In genomic region chrX:130725519-130725918, GRCh38 we compare ENCODE assay signal across 20 cellular contexts.
"Had no signal": no experiment of that assay in that cellular context is flagged by ENCODE, and none has a peak within 500 bp of the region (broad histone marks: within the 10 kb centered on the region; RNA-seq: fewer than 3 reads in every experiment).

No MANE protein-coding gene starts in this region.

- H3K36me3 ChIP-seq: esophagus squamous epithelium, neutrophil, tibial artery, upper lobe of left lung, uterus had no signal

- H3K4me3 ChIP-seq: esophagus squamous epithelium, hepatocyte, mucosa of descending colon, spleen, tibial artery, upper lobe of left lung, uterus had no signal

- H2AFZ ChIP-seq: hepatocyte had no signal

- H3K4me2 ChIP-seq: hepatocyte had no signal

- H3K27me3 ChIP-seq: esophagus squamous epithelium, hepatocyte, neutrophil, spleen, tibial artery, upper lobe of left lung, uterus had no signal

- ATAC-seq: left colon; mucosa of descending colon; naive thymus-derived CD8-positive, alpha-beta T cell; sciatic nerve; stimulated activated memory B cell treated with anti-CD40 and anti-IgM and Interleukin-4, amounts not matched to agents 10 μg/mL and 1 μg/mL and 100 μg/mL, for 72 hours had no signal

- H3K4me1 ChIP-seq: esophagus squamous epithelium, spleen, tibial artery, upper lobe of left lung, uterus had no signal

- H3K27ac ChIP-seq: esophagus squamous epithelium, hepatocyte, neutrophil, spleen, tibial artery, upper lobe of left lung, uterus had no signal

- H3K79me2 ChIP-seq: hepatocyte had no signal

- DNase-seq: effector memory CD4-positive, alpha-beta T cell; esophagus squamous epithelium; foreskin melanocyte; head of caudate nucleus; kidney; left colon; mucosa of descending colon; naive thymus-derived CD8-positive, alpha-beta T cell; posterior cingulate gyrus; spleen; stimulated activated CD4-positive, alpha-beta T cell treated with anti-CD3 and anti-CD28 coated beads, Interleukin-15, amount 100 ng/mL, for 24 hours; stimulated activated CD4-positive, alpha-beta T cell treated with anti-CD3 and anti-CD28 coated beads, Interleukin-1b, Interleukin-23, amount 100 ng/mL, for 48 hours; stimulated activated CD4-positive, alpha-beta T cell treated with anti-CD3 and anti-CD28 coated beads, Interleukin-4, amount 100 ng/mL, for 24 hours; tibial artery; upper lobe of left lung; uterus had no signal

- H3K9me3 ChIP-seq: mucosa of descending colon, neutrophil, uterus had no signal
